Comparison of ENCODE assay signal across 8 cellular contexts in the genomic region with DNA sequence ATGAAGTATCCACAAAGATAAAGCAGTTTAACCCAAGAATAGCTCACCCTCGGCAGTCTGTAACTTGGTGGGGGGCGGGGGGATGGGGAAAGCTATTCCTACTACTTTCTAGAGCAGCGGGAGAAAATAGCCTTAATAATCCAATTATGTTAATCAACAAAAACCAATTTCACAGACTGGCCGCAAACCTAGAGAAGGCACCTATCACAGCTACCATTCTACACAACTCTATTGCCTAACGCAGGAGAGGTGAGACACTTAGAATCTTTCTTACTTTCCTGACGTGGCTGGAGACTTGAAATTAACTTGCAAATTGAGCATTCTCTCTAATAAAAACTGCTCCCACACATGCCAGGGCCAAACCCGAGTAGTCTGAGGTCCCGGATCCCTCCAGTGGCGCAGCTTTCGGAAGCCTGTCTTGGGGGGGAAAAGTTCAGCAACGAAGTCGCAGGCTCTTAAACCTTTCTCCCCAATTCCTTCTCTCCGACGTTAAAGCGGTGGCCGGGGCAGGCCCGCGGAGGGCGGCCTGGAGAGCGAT. TPM values are rescaled to one million over a fixed set of nuclear protein-coding genes. Genes with fewer than 3 reads are reported as not detected.
A peak's percentile ranks its signal among the peaks of the same experiment; 100 is the strongest.
DNase-seq lines count a peak whose midpoint lies in the region; ATAC-seq and TF ChIP-seq lines count a peak whose summit lies in the region.

No MANE protein-coding gene starts in this region.

- peaks cover 10% of the 10 kb centered on the region for H3K4me1 ChIP-seq in thymus (ENCODE audit: control insufficient read depth, insufficient read depth, low read length)

- H3K9me3 Mint-ChIP-seq in activated naive CD8-positive, alpha-beta T cell treated with anti-CD3 and anti-CD28 coated beads for 36 hours: no peaks in the 10 kb centered on the region

- H3K4me3 ChIP-seq in GM12875 (ENCODE audit: low read depth, low read length): peak overlapping the region; percentile 97
- peak overlapping the region; percentile 92 for H3K4me3 ChIP-seq in kidney epithelial cell (ENCODE audit: low read depth, low read length)
- peak overlapping the region; percentile 95 for H3K4me3 ChIP-seq in thymus (ENCODE audit: low read length)

- peak; percentile 9 for ATAC-seq in HG03060 (IDR thresholded peaks at IDR 0.05; ENCODE audit: low read depth, unreplicated experiment)

- peaks cover 27% of the 10 kb centered on the region for H3K36me3 Mint-ChIP-seq in activated naive CD8-positive, alpha-beta T cell treated with anti-CD3 and anti-CD28 coated beads for 36 hours

- peaks cover 30% of the 10 kb centered on the region for H3K4me1 Mint-ChIP-seq in activated naive CD8-positive, alpha-beta T cell treated with anti-CD3 and anti-CD28 coated beads for 36 hours

- H3K9me3 ChIP-seq in thymus (ENCODE audit: control insufficient read depth): no peaks in the 10 kb centered on the region

- H3K27me3 Mint-ChIP-seq in activated naive CD8-positive, alpha-beta T cell treated with anti-CD3 and anti-CD28 coated beads for 36 hours: no peaks in the 10 kb centered on the region

- 4% methylated on average over 20 of the region's 20 CpGs for WGBS in thymus

- H3K27me3 ChIP-seq in kidney epithelial cell (ENCODE audit: control insufficient read depth, insufficient read depth, low read length) (no peaks in the 10 kb centered on the region), thymus (ENCODE audit: control insufficient read depth, insufficient read depth) (no peaks in the 10 kb centered on the region)

- H3K36me3 ChIP-seq in kidney epithelial cell (ENCODE audit: control insufficient read depth, insufficient read depth, low read length): no peaks in the 10 kb centered on the region
- H3K36me3 ChIP-seq in thymus (ENCODE audit: control insufficient read depth, insufficient read depth): peaks cover 18% of the 10 kb centered on the region

- H3K27ac ChIP-seq in thymus (ENCODE audit: low read depth): peak overlapping the region; percentile 93

- H3K27ac Mint-ChIP-seq in activated naive CD8-positive, alpha-beta T cell treated with anti-CD3 and anti-CD28 coated beads for 36 hours: peak overlapping the region; percentile 62

- DNase-seq in activated naive CD8-positive, alpha-beta T cell treated with anti-CD3 and anti-CD28 coated beads for 36 hours: no peak
- DNase-seq in kidney epithelial cell (ENCODE audit: low read depth) (no peak), NCI-H526 (lab: John Stamatoyannopoulos, UW) (no peak), NCI-H69 (lab: John Stamatoyannopoulos, UW) (no peak)
- DNase-seq in stimulated activated CD4-positive, alpha-beta T cell treated with anti-CD3 and anti-CD28 coated beads, Interleukin-4, amount 100 ng/mL, for 1 hour: no peak

- H3K4me3 Mint-ChIP-seq in activated naive CD8-positive, alpha-beta T cell treated with anti-CD3 and anti-CD28 coated beads for 36 hours: peak overlapping the region; percentile 88

- no peak for TF ChIP-seq CTCF in GM12875 (IDR thresholded peaks at IDR 0.05; ENCODE audit: borderline replicate concordance, insufficient read depth, low read depth, low read length)
- no peak for TF ChIP-seq CTCF in kidney epithelial cell (IDR thresholded peaks at IDR 0.05; ENCODE audit: insufficient read depth, low read length, poor library complexity, severe bottlenecking)

RNA-seq across cellular contexts. Expression of a gene that starts 0.8 kb away (rescaled TPM):
- 10 to 100 TPM; 48.7 to 51.8 TPM for total RNA-seq in activated naive CD8-positive, alpha-beta T cell treated with anti-CD3 and anti-CD28 coated beads for 36 hours
- total RNA-seq in kidney epithelial cell: 34.7 and 48.8 TPM in 2 replicates
- 30.0 TPM for polyA plus RNA-seq in thymus

RNA-seq across cellular contexts. Expression of a gene that starts 0.9 kb away (rescaled TPM):
- 10 to 100 TPM; 10.9 to 13.1 TPM for total RNA-seq in activated naive CD8-positive, alpha-beta T cell treated with anti-CD3 and anti-CD28 coated beads for 36 hours
- 10.7 and 24.4 TPM in 2 replicates for total RNA-seq in kidney epithelial cell
- 8.3 TPM for polyA plus RNA-seq in thymus

RNA-seq across cellular contexts. Expression of a gene that starts 33.4 kb away (rescaled TPM):
- total RNA-seq in activated naive CD8-positive, alpha-beta T cell treated with anti-CD3 and anti-CD28 coated beads for 36 hours: 100 to 1,000 TPM; 115 to 120 TPM
- total RNA-seq in kidney epithelial cell: 44.8 and 49.1 TPM in 2 replicates
- polyA plus RNA-seq in thymus: 12.4 TPM

RNA-seq across cellular contexts. Expression of a gene that starts 34.5 kb away (rescaled TPM):
- 10 to 100 TPM; 35.7 to 36.8 TPM for total RNA-seq in activated naive CD8-positive, alpha-beta T cell treated with anti-CD3 and anti-CD28 coated beads for 36 hours
- 24.7 and 49.4 TPM in 2 replicates for total RNA-seq in kidney epithelial cell
- 100 TPM for polyA plus RNA-seq in thymus
